Comparison of ENCODE assay signal across 14 cellular contexts in genomic region chr6:117771403-117771802, GRCh38.
DNase-seq lines count a peak whose midpoint lies in the region; ATAC-seq lines count a peak whose summit lies in the region.
"Had no signal": no experiment of that assay in that cellular context is flagged by ENCODE, and none has a peak within 500 bp of the region (broad histone marks: within the 10 kb centered on the region; RNA-seq: fewer than 3 reads in every experiment).

No MANE protein-coding gene starts in this region.

- POLR2A ChIA-PET in activated CD4-positive, alpha-beta memory T cell treated with anti-CD3 and anti-CD28 coated beads for 36 hours (lab: Charles Lee): no interaction called here

- H3K4me3 Mint-ChIP-seq in stimulated activated naive B cell treated with anti-CD40 and anti-IgM and Interleukin-4, amounts not matched to agents 10 μg/mL and 1 μg/mL and 100 μg/mL, for 72 hours: no peak overlapping the region
- H3K4me3 Mint-ChIP-seq in activated CD4-positive, alpha-beta T cell treated with anti-CD3 and anti-CD28 coated beads, Interleukin-2, amount 10 ng/mL, durations not matched to agents 24 days and 14 days: no peak overlapping the region
- no peak overlapping the region for H3K4me3 Mint-ChIP-seq in activated CD4-positive, alpha-beta memory T cell treated with anti-CD3 and anti-CD28 coated beads for 36 hours
- H3K4me3 Mint-ChIP-seq: activated CD4-positive, alpha-beta memory T cell treated with anti-CD3 and anti-CD28 coated beads, Interleukin-2, amount 10 ng/mL, durations not matched to agents 7 days and 5 days; neural progenitor cell had no signal

- peaks cover 4 to 9% of the 10 kb centered on the region in 2 donors for H3K9me3 Mint-ChIP-seq in stimulated activated naive B cell treated with anti-CD40 and anti-IgM and Interleukin-4, amounts not matched to agents 10 μg/mL and 1 μg/mL and 100 μg/mL, for 72 hours
- H3K9me3 Mint-ChIP-seq in activated CD4-positive, alpha-beta T cell treated with anti-CD3 and anti-CD28 coated beads, Interleukin-2, amount 10 ng/mL, durations not matched to agents 24 days and 14 days: no peaks in the 10 kb centered on the region
- peaks cover 4% of the 10 kb centered on the region for H3K9me3 Mint-ChIP-seq in activated CD4-positive, alpha-beta memory T cell treated with anti-CD3 and anti-CD28 coated beads for 36 hours
- H3K9me3 Mint-ChIP-seq: neural progenitor cell had no signal

- no peaks in the 10 kb centered on the region for H3K4me1 Mint-ChIP-seq in stimulated activated naive B cell treated with anti-CD40 and anti-IgM and Interleukin-4, amounts not matched to agents 10 μg/mL and 1 μg/mL and 100 μg/mL, for 72 hours
- H3K4me1 Mint-ChIP-seq in activated CD4-positive, alpha-beta T cell treated with anti-CD3 and anti-CD28 coated beads, Interleukin-2, amount 10 ng/mL, durations not matched to agents 24 days and 14 days: no peaks in the 10 kb centered on the region
- H3K4me1 Mint-ChIP-seq in activated CD4-positive, alpha-beta memory T cell treated with anti-CD3 and anti-CD28 coated beads for 36 hours (ENCODE audit: low read depth): no peaks in the 10 kb centered on the region
- H3K4me1 Mint-ChIP-seq: activated CD4-positive, alpha-beta memory T cell treated with anti-CD3 and anti-CD28 coated beads, Interleukin-2, amount 10 ng/mL, durations not matched to agents 7 days and 5 days; neural progenitor cell had no signal

- H3K27ac Mint-ChIP-seq in stimulated activated naive B cell treated with anti-CD40 and anti-IgM and Interleukin-4, amounts not matched to agents 10 μg/mL and 1 μg/mL and 100 μg/mL, for 72 hours: no peak overlapping the region
- no peak overlapping the region for H3K27ac Mint-ChIP-seq in activated CD4-positive, alpha-beta T cell treated with anti-CD3 and anti-CD28 coated beads, Interleukin-2, amount 10 ng/mL, durations not matched to agents 24 days and 14 days
- H3K27ac Mint-ChIP-seq in activated CD4-positive, alpha-beta memory T cell treated with anti-CD3 and anti-CD28 coated beads for 36 hours: no peak overlapping the region
- H3K27ac Mint-ChIP-seq: activated CD4-positive, alpha-beta memory T cell treated with anti-CD3 and anti-CD28 coated beads, Interleukin-2, amount 10 ng/mL, durations not matched to agents 7 days and 5 days; neural progenitor cell had no signal

- DNase-seq in GM19240 (ENCODE audit: insufficient read length, low spot score) (peak; percentile 12), glomerular visceral epithelial cell (ENCODE audit: extremely low spot score) (no peak), putamen (ENCODE audit: low spot score) (no peak)
- peak; percentile 13 for DNase-seq in stimulated activated naive B cell treated with anti-CD40 and anti-IgM and Interleukin-4, amounts not matched to agents 10 μg/mL and 1 μg/mL and 100 μg/mL, for 72 hours
- DNase-seq in activated CD4-positive, alpha-beta T cell treated with anti-CD3 and anti-CD28 coated beads, Interleukin-2, amount 10 ng/mL, durations not matched to agents 24 days and 14 days: no peak
- no peak for DNase-seq in activated CD4-positive, alpha-beta memory T cell treated with anti-CD3 and anti-CD28 coated beads for 36 hours
- DNase-seq: activated CD4-positive, alpha-beta memory T cell treated with anti-CD3 and anti-CD28 coated beads, Interleukin-2, amount 10 ng/mL, durations not matched to agents 7 days and 5 days; GOT3; NCI-H1417; Right ventricle myocardium superior; stimulated activated CD4-positive, alpha-beta T cell treated with anti-CD3 and anti-CD28 coated beads, Interleukin-4, amount 100 ng/mL, for 1 hour had no signal

- intact Hi-C loops in activated CD4-positive, alpha-beta T cell treated with anti-CD3 and anti-CD28 coated beads, Interleukin-2, amount 10 ng/mL, durations not matched to agents 24 days and 14 days (cut with micrococcal nuclease): no loop called here
- intact Hi-C loops in activated CD4-positive, alpha-beta memory T cell treated with anti-CD3 and anti-CD28 coated beads for 36 hours (cut with micrococcal nuclease): no loop called here

- ATAC-seq in HG02678 (IDR thresholded peaks at IDR 0.05; ENCODE audit: unreplicated experiment) (peak; percentile 96), HG03460 (IDR thresholded peaks at IDR 0.05; ENCODE audit: unreplicated experiment) (peak; percentile 97)
- peak; percentile 92 to 97 for ATAC-seq in stimulated activated naive B cell treated with anti-CD40 and anti-IgM and Interleukin-4, amounts not matched to agents 10 μg/mL and 1 μg/mL and 100 μg/mL, for 72 hours (replicated peaks)

- no peaks in the 10 kb centered on the region for H3K27me3 Mint-ChIP-seq in stimulated activated naive B cell treated with anti-CD40 and anti-IgM and Interleukin-4, amounts not matched to agents 10 μg/mL and 1 μg/mL and 100 μg/mL, for 72 hours
- H3K27me3 Mint-ChIP-seq in activated CD4-positive, alpha-beta T cell treated with anti-CD3 and anti-CD28 coated beads, Interleukin-2, amount 10 ng/mL, durations not matched to agents 24 days and 14 days: peaks cover under 1% of the 10 kb centered on the region
- H3K27me3 Mint-ChIP-seq in activated CD4-positive, alpha-beta memory T cell treated with anti-CD3 and anti-CD28 coated beads for 36 hours: no peaks in the 10 kb centered on the region

- CTCF ChIA-PET in activated CD4-positive, alpha-beta memory T cell treated with anti-CD3 and anti-CD28 coated beads for 36 hours (lab: Charles Lee): no interaction called here

- H3K36me3 Mint-ChIP-seq in stimulated activated naive B cell treated with anti-CD40 and anti-IgM and Interleukin-4, amounts not matched to agents 10 μg/mL and 1 μg/mL and 100 μg/mL, for 72 hours: no peaks in the 10 kb centered on the region
- H3K36me3 Mint-ChIP-seq in activated CD4-positive, alpha-beta T cell treated with anti-CD3 and anti-CD28 coated beads, Interleukin-2, amount 10 ng/mL, durations not matched to agents 24 days and 14 days (ENCODE audit: low read depth): no peaks in the 10 kb centered on the region
- H3K36me3 Mint-ChIP-seq in activated CD4-positive, alpha-beta memory T cell treated with anti-CD3 and anti-CD28 coated beads for 36 hours: no peaks in the 10 kb centered on the region
- H3K36me3 Mint-ChIP-seq: neural progenitor cell had no signal

Comparison
In these comparisons a context has a peak if more than half of its experiments do, and no peak if none do; other contexts are left out.
1. DNase-seq: peak in GM19240 (single experiment) and stimulated activated naive B cell treated with anti-CD40 and anti-IgM and Interleukin-4, amounts not matched to agents 10 μg/mL and 1 μg/mL and 100 μg/mL, for 72 hours (single experiment); none in glomerular visceral epithelial cell (single experiment), activated CD4-positive, alpha-beta T cell treated with anti-CD3 and anti-CD28 coated beads, Interleukin-2, amount 10 ng/mL, durations not matched to agents 24 days and 14 days (single experiment), activated CD4-positive, alpha-beta memory T cell treated with anti-CD3 and anti-CD28 coated beads for 36 hours (single experiment) and putamen (single experiment).
2. Peak in every context shown above with its lines, with median percentiles within 50 percentile points of each other: ATAC-seq.